Comparison of ENCODE assay signal across 34 cellular contexts in the genomic region with DNA sequence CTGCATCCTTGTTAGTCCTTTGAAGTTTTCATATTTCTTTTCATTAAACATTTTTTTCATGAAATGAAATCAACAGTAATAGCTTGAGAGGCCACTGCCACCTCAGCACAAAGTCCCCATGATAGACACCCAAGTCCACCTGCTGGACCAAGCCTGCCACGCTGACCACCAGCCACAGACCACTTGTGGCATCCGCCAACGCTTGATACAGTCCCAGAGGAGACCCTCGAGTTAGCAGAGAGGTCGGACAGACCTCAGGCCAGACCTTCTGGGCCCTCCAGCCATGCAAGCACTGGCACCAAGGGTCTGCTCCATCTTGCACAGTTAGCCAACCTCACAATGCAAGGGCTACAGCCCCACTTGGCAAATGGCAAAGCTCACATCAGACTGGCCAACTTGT.
"Had no signal": no experiment of that assay in that cellular context is flagged by ENCODE, and none has a peak within 500 bp of the region (broad histone marks: within the 10 kb centered on the region; RNA-seq: fewer than 3 reads in every experiment).

No MANE protein-coding gene starts in this region.

- H3K27ac ChIP-seq: adrenal gland, body of pancreas, brain microvascular endothelial cell, breast epithelium, VCaP had no signal

- H3K27ac Mint-ChIP-seq: activated B cell treated with CpG ODN at 0.5 μM for 24 hours; activated CD4-positive, alpha-beta memory T cell treated with anti-CD3 and anti-CD28 coated beads for 36 hours; activated CD4-positive, alpha-beta T cell treated with anti-CD3 and anti-CD28 coated beads, Interleukin-2, amount 10 ng/mL, durations not matched to agents 24 days and 14 days; activated CD8-positive, alpha-beta T cell treated with anti-CD3 and anti-CD28 coated beads for 36 hours; activated naive CD4-positive, alpha-beta T cell treated with anti-CD3 and anti-CD28 coated beads, Interleukin-2, amount 50 U/mL, for 72 hours; activated naive CD8-positive, alpha-beta T cell treated with anti-CD3 and anti-CD28 coated beads for 36 hours; activated T-cell treated with anti-CD3 and anti-CD28 coated beads, Interleukin-2, amount 50 U/mL, for 72 hours; activated T-helper 1 cell treated with anti-CD3 and anti-CD28 coated beads, Interleukin-12 subunit alpha, Interleukin-12 subunit beta, Interleukin-2, Interleukin-4 antibody, amounts not matched to agents 30 ng/mL and 10 ng/mL and 1 ng/mL, durations not matched to agents 14 hours and 24 hours and 36 hours; activated T-helper 17 cell treated with anti-CD3 and anti-CD28 coated beads, Interleukin-2, amount 50 U/mL, for 72 hours; T-cell; T-helper 1 cell treated with Interleukin-12 subunit alpha and Interleukin-12 subunit beta and Interleukin-4 antibody, amounts not matched to agents 30 μg/mL and 1 μg/mL, for 36 hours; T-helper 2 cell treated with Interferon-gamma antibody and Interleukin-4, amounts not matched to agents 5 μg/mL and 100 μg/mL, for 36 hours had no signal

- H3K9me3 Mint-ChIP-seq: activated CD4-positive, alpha-beta memory T cell treated with anti-CD3 and anti-CD28 coated beads for 36 hours; activated CD4-positive, alpha-beta T cell treated with anti-CD3 and anti-CD28 coated beads, Interleukin-2, amount 10 ng/mL, durations not matched to agents 24 days and 14 days; activated CD8-positive, alpha-beta T cell treated with anti-CD3 and anti-CD28 coated beads for 36 hours; activated naive CD4-positive, alpha-beta T cell treated with anti-CD3 and anti-CD28 coated beads, Interleukin-2, amount 50 U/mL, for 72 hours; activated naive CD8-positive, alpha-beta T cell treated with anti-CD3 and anti-CD28 coated beads for 36 hours; activated T-cell treated with anti-CD3 and anti-CD28 coated beads, Interleukin-2, amount 50 U/mL, for 72 hours; activated T-helper 17 cell treated with anti-CD3 and anti-CD28 coated beads, Interleukin-2, amount 50 U/mL, for 72 hours; central memory CD8-positive, alpha-beta T cell; T-cell; T-helper 2 cell treated with Interferon-gamma antibody and Interleukin-4, amounts not matched to agents 5 μg/mL and 100 μg/mL, for 36 hours had no signal

- H3K9me3 ChIP-seq: adrenal gland, body of pancreas, breast epithelium had no signal

- H3K27me3 ChIP-seq: body of pancreas had no signal

- H3K36me3 Mint-ChIP-seq: activated CD4-positive, alpha-beta memory T cell treated with anti-CD3 and anti-CD28 coated beads for 36 hours; activated naive CD4-positive, alpha-beta T cell treated with anti-CD3 and anti-CD28 coated beads, Interleukin-2, amount 50 U/mL, for 72 hours; activated naive CD8-positive, alpha-beta T cell treated with anti-CD3 and anti-CD28 coated beads for 36 hours; T-cell had no signal

- H3K36me3 ChIP-seq: adrenal gland, brain microvascular endothelial cell, breast epithelium had no signal

- ATAC-seq: activated CD8-positive, alpha-beta T cell treated with anti-CD3 and anti-CD28 coated beads for 36 hours; activated naive CD4-positive, alpha-beta T cell treated with anti-CD3 and anti-CD28 coated beads, Interleukin-2, amount 50 U/mL, for 72 hours; activated T-cell treated with anti-CD3 and anti-CD28 coated beads, Interleukin-2, amount 50 U/mL, for 4 hours; activated T-cell treated with anti-CD3 and anti-CD28 coated beads, Interleukin-2, amount 50 U/mL, for 72 hours; activated T-helper 17 cell treated with anti-CD3 and anti-CD28 coated beads, Interleukin-2, amount 50 U/mL, for 72 hours; body of pancreas; T-cell had no signal

- H3K4me1 ChIP-seq: adrenal gland, body of pancreas, breast epithelium had no signal

- H3K4me3 ChIP-seq: adrenal gland, body of pancreas, breast epithelium had no signal

- H3K4me1 Mint-ChIP-seq: activated B cell treated with CpG ODN at 0.5 μM for 24 hours; activated CD4-positive, alpha-beta T cell treated with anti-CD3 and anti-CD28 coated beads, Interleukin-2, amount 10 ng/mL, durations not matched to agents 24 days and 14 days; activated naive CD8-positive, alpha-beta T cell treated with anti-CD3 and anti-CD28 coated beads for 36 hours had no signal

- DNase-seq: activated B cell treated with CpG ODN at 0.5 μM for 24 hours; activated CD4-positive, alpha-beta memory T cell treated with anti-CD3 and anti-CD28 coated beads for 36 hours; activated CD4-positive, alpha-beta T cell treated with anti-CD3 and anti-CD28 coated beads for 4 hours; activated CD4-positive, alpha-beta T cell treated with anti-CD3 and anti-CD28 coated beads, Interleukin-2, amount 10 ng/mL, durations not matched to agents 24 days and 14 days; activated CD4-positive, alpha-beta T cell treated with anti-CD3 and anti-CD28 coated beads, Interleukin-2, amount 50 U/mL, for 1 hour; activated CD4-positive, alpha-beta T cell treated with anti-CD3 and anti-CD28 coated beads, Interleukin-2, amount 50 U/mL, for 4 hours; activated CD4-positive, CD25-positive, alpha-beta regulatory T cell treated with anti-CD3 and anti-CD28 coated beads, Interleukin-2, amount 50 U/mL, for 72 hours; activated CD8-positive, alpha-beta memory T cell treated with anti-CD3 and anti-CD28 coated beads, Interleukin-2, amount 50 U/mL, for 4 hours; activated CD8-positive, alpha-beta T cell treated with anti-CD3 and anti-CD28 coated beads for 36 hours; activated effector memory CD4-positive, alpha-beta T cell treated with anti-CD3 and anti-CD28 coated beads, Interleukin-2, amount 50 U/mL, for 16 hours; activated naive CD4-positive, alpha-beta T cell treated with anti-CD3 and anti-CD28 coated beads, Interleukin-2, amount 50 U/mL, for 16 hours; activated naive CD4-positive, alpha-beta T cell treated with Interleukin-2 at 50 U/mL for 16 hours; activated naive CD8-positive, alpha-beta T cell treated with anti-CD3 and anti-CD28 coated beads for 36 hours; activated T-cell treated with anti-CD3 and anti-CD28 coated beads for 4 hours; activated T-cell treated with anti-CD3 and anti-CD28 coated beads, Interleukin-2, amount 50 U/mL, for 1 hour; activated T-cell treated with anti-CD3 and anti-CD28 coated beads, Interleukin-2, amount 50 U/mL, for 4 hours; activated T-cell treated with anti-CD3 and anti-CD28 coated beads, Interleukin-2, amount 50 U/mL, for 72 hours; adrenal gland; amniotic stem cell; body of pancreas; brain microvascular endothelial cell; caudate nucleus; cerebellar nuclear complex; T-cell; T-helper 2 cell; T-helper 9 cell had no signal

- H3K4me3 Mint-ChIP-seq: activated B cell treated with CpG ODN at 0.5 μM for 24 hours; activated CD4-positive, alpha-beta memory T cell treated with anti-CD3 and anti-CD28 coated beads for 36 hours; activated CD4-positive, alpha-beta T cell treated with anti-CD3 and anti-CD28 coated beads, Interleukin-2, amount 10 ng/mL, durations not matched to agents 24 days and 14 days; activated CD8-positive, alpha-beta T cell treated with anti-CD3 and anti-CD28 coated beads for 36 hours; activated naive CD8-positive, alpha-beta T cell treated with anti-CD3 and anti-CD28 coated beads for 36 hours; activated T-cell treated with anti-CD3 and anti-CD28 coated beads, Interleukin-2, amount 50 U/mL, for 4 hours; activated T-cell treated with anti-CD3 and anti-CD28 coated beads, Interleukin-2, amount 50 U/mL, for 72 hours; activated T-helper 1 cell treated with anti-CD3 and anti-CD28 coated beads, Interleukin-12 subunit alpha, Interleukin-12 subunit beta, Interleukin-2, Interleukin-4 antibody, amounts not matched to agents 30 ng/mL and 10 ng/mL and 1 ng/mL, durations not matched to agents 14 hours and 24 hours and 36 hours; activated T-helper 17 cell treated with anti-CD3 and anti-CD28 coated beads, Interleukin-2, amount 50 U/mL, for 72 hours; central memory CD8-positive, alpha-beta T cell; T-cell; T-helper 1 cell treated with Interleukin-12 subunit alpha and Interleukin-12 subunit beta and Interleukin-4 antibody, amounts not matched to agents 30 μg/mL and 1 μg/mL, for 36 hours; T-helper 2 cell treated with Interferon-gamma antibody and Interleukin-4, amounts not matched to agents 5 μg/mL and 100 μg/mL, for 36 hours had no signal
